ENCODE assay signal across 1 cellular context in the genomic region with DNA sequence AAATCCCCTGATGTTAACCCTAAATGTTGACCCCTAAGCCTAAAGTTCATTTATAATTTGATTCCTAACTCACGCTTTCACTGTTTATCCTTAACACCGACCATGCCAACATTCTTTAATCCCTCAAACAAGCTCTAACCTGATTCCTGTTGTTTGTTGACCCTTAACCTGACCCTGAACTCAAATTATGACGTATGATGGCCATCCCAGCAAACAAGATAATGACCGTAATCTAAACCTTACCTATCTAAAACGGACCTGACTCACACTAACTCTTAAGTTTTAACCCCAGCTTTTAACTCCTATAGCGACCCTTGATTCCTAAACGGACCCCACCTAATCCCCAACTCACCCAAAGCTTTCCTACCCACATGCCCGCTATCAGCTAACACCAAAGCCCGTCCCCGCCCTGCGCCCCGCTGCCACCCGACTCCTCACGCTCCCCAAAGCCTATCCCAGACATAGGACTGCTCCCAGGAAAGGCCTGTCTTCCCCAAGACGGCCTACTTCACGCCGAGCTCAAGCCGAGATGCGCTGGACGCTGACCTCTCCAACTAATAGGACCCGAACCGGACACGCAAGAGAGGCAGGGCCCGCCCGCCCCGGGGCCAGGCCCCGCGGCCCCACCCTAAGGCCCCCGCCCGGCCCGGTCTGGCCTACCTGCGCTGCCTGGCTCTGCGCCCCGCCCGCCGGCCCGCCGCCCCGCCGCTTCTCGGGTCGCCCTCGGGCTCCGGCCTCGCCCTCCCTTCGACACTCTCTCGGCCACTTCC.
TF ChIP-seq lines count a peak whose summit lies in the region.

No MANE protein-coding gene starts in this region.

TF ChIP-seq in WTC11, 78 proteins besides CTCF, POLR2A, EP300 and RAD21 (continued from another document):
- TF ChIP-seq, protein P1, sequence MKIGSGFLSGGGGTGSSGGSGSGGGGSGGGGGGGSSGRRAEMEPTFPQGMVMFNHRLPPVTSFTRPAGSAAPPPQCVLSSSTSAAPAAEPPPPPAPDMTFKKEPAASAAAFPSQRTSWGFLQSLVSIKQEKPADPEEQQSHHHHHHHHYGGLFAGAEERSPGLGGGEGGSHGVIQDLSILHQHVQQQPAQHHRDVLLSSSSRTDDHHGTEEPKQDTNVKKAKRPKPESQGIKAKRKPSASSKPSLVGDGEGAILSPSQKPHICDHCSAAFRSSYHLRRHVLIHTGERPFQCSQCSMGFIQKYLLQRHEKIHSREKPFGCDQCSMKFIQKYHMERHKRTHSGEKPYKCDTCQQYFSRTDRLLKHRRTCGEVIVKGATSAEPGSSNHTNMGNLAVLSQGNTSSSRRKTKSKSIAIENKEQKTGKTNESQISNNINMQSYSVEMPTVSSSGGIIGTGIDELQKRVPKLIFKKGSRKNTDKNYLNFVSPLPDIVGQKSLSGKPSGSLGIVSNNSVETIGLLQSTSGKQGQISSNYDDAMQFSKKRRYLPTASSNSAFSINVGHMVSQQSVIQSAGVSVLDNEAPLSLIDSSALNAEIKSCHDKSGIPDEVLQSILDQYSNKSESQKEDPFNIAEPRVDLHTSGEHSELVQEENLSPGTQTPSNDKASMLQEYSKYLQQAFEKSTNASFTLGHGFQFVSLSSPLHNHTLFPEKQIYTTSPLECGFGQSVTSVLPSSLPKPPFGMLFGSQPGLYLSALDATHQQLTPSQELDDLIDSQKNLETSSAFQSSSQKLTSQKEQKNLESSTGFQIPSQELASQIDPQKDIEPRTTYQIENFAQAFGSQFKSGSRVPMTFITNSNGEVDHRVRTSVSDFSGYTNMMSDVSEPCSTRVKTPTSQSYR (CRISPR knock-in tag; IDR thresholded peaks at IDR 0.05): no peak
- TF ChIP-seq NR2C2 (CRISPR knock-in tag; IDR thresholded peaks at IDR 0.05): no peak
